Comparison of ENCODE assay signal across 29 cellular contexts in the genomic region with DNA sequence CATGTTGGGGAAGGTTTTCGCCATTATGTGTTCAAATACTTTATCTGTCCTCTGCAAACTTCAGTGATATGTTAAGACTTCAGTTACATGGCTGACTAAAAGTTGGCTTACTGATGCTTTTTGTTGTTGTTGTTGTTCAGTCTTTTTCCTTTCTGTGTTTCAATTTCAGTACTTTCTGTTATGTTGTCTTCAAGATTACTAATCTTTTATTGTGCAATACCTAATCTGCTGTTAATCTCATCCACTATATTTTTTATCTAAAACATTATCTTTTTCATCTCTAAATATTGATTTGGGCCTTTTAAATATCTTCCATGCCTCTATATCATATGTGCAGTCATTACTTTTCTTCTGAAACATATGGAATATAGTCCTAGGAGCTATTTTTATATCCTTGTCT.
"Had no signal": no experiment of that assay in that cellular context is flagged by ENCODE, and none has a peak within 500 bp of the region (broad histone marks: within the 10 kb centered on the region; RNA-seq: fewer than 3 reads in every experiment).

No MANE protein-coding gene starts in this region.

- H3K27me3 Mint-ChIP-seq: activated CD8-positive, alpha-beta T cell treated with anti-CD3 and anti-CD28 coated beads for 36 hours; activated naive CD8-positive, alpha-beta T cell; activated T-helper 17 cell treated with anti-CD3 and anti-CD28 coated beads, Interleukin-2, amount 50 U/mL, for 72 hours; central memory CD8-positive, alpha-beta T cell; dendritic cell treated with granulocyte-macrophage colony-stimulating factor and Interleukin-4, amounts not matched to agents 40 ng/mL and 50 ng/mL, for 4 days had no signal

- H3K9me3 Mint-ChIP-seq: activated T-helper 17 cell treated with anti-CD3 and anti-CD28 coated beads, Interleukin-2, amount 50 U/mL, for 72 hours; central memory CD8-positive, alpha-beta T cell had no signal

- DNase-seq: activated CD4-positive, alpha-beta T cell treated with anti-CD3 and anti-CD28 coated beads for 4 hours; activated CD4-positive, alpha-beta T cell treated with anti-CD3 and anti-CD28 coated beads, Interleukin-2, amount 50 U/mL, for 1 hour; activated CD4-positive, alpha-beta T cell treated with anti-CD3 and anti-CD28 coated beads, Interleukin-2, amount 50 U/mL, for 48 hours; activated CD4-positive, CD25-positive, alpha-beta regulatory T cell; activated CD4-positive, CD25-positive, alpha-beta regulatory T cell treated with anti-CD3 and anti-CD28 coated beads, Interleukin-2, amount 50 U/mL, for 72 hours; activated CD8-positive, alpha-beta memory T cell treated with anti-CD3 and anti-CD28 coated beads for 24 hours; activated CD8-positive, alpha-beta T cell treated with anti-CD3 and anti-CD28 coated beads for 36 hours; activated effector memory CD4-positive, alpha-beta T cell treated with Interleukin-2 at 50 U/mL for 16 hours; activated gamma-delta T cell treated with Interleukin-2 at 50 U/mL for 16 hours; activated naive CD4-positive, alpha-beta T cell treated with anti-CD3 and anti-CD28 coated beads, Interleukin-2, amount 50 U/mL, for 16 hours; activated naive CD4-positive, alpha-beta T cell treated with Interleukin-2 at 50 U/mL for 16 hours; activated T-cell treated with anti-CD3 and anti-CD28 coated beads, Interleukin-2, amount 50 U/mL, for 4 hours; amniotic stem cell; anterior cingulate cortex; brain microvascular endothelial cell; dorsolateral prefrontal cortex; effector memory CD4-positive, alpha-beta T cell; endodermal cell; foreskin fibroblast; head of caudate nucleus; T-helper 1 cell had no signal

- H3K27ac ChIP-seq: brain microvascular endothelial cell, coronary artery, dorsolateral prefrontal cortex had no signal

- FAIRE-seq: astrocyte, bronchial epithelial cell had no signal

- H3K27ac Mint-ChIP-seq: activated CD8-positive, alpha-beta T cell treated with anti-CD3 and anti-CD28 coated beads for 36 hours; activated naive CD8-positive, alpha-beta T cell; activated T-helper 17 cell treated with anti-CD3 and anti-CD28 coated beads, Interleukin-2, amount 50 U/mL, for 72 hours; dendritic cell treated with granulocyte-macrophage colony-stimulating factor and Interleukin-4, amounts not matched to agents 40 ng/mL and 50 ng/mL, for 4 days; endodermal cell had no signal

- H3K4me3 Mint-ChIP-seq: activated CD8-positive, alpha-beta T cell treated with anti-CD3 and anti-CD28 coated beads for 36 hours; activated naive CD8-positive, alpha-beta T cell; activated T-cell treated with anti-CD3 and anti-CD28 coated beads, Interleukin-2, amount 50 U/mL, for 4 hours; activated T-helper 17 cell treated with anti-CD3 and anti-CD28 coated beads, Interleukin-2, amount 50 U/mL, for 72 hours; central memory CD8-positive, alpha-beta T cell; dendritic cell treated with granulocyte-macrophage colony-stimulating factor and Interleukin-4, amounts not matched to agents 40 ng/mL and 50 ng/mL, for 4 days; endodermal cell had no signal

- H3K27me3 ChIP-seq: brain microvascular endothelial cell, dorsolateral prefrontal cortex had no signal

- H3K36me3 ChIP-seq: brain microvascular endothelial cell had no signal

- ATAC-seq: activated CD8-positive, alpha-beta T cell treated with anti-CD3 and anti-CD28 coated beads for 36 hours; activated T-cell treated with anti-CD3 and anti-CD28 coated beads, Interleukin-2, amount 50 U/mL, for 4 hours; activated T-helper 17 cell treated with anti-CD3 and anti-CD28 coated beads, Interleukin-2, amount 50 U/mL, for 72 hours; esophagus mucosa had no signal

- H3K4me3 ChIP-seq: coronary artery, dorsolateral prefrontal cortex had no signal
